1 cellular context compared by ENCODE assay signal in genomic region chr7:120400806-120401455, GRCh38.
TF ChIP-seq lines count a peak whose summit lies in the region.

No MANE protein-coding gene starts in this region.

TF ChIP-seq in GM12878, 131 proteins besides CTCF, POLR2A, EP300 and RAD21 (continued from another document and continues in another):
- TF ChIP-seq ZNF687 (IDR thresholded peaks at IDR 0.05) = peak; percentile 71; the same call in 1 of the 2 replicates
- TF ChIP-seq HCFC1 (IDR thresholded peaks at IDR 0.05; ENCODE audit: low read length) = no peak
- peak; percentile 86 to 89 for TF ChIP-seq IKZF2 (IDR thresholded peaks at IDR 0.05)
- 0 out of 2 replicates have a peak, but pooled peaks have one; percentile 43 for TF ChIP-seq NBN (IDR thresholded peaks at IDR 0.05)
- TF ChIP-seq GATAD2B (conservative IDR thresholded peaks at IDR 0.05; ENCODE audit: low read depth) = 0 out of 2 replicates have a peak, but pooled peaks have one; percentile 36
- TF ChIP-seq SMAD5 (IDR thresholded peaks at IDR 0.05; ENCODE audit: low read depth) = 0 out of 2 replicates have a peak, but pooled peaks have one; percentile 32
- no peak for TF ChIP-seq PRDM15 (CRISPR knock-in tag; IDR thresholded peaks at IDR 0.05)
- TF ChIP-seq POLR2AphosphoS2 (IDR thresholded peaks at IDR 0.05; ENCODE audit: low read depth, low read length) = peak; percentile 57; the same call in 1 of the 2 replicates
- TF ChIP-seq BHLHE40 (IDR thresholded peaks at IDR 0.05; ENCODE audit: borderline replicate concordance in 1 of 2, low read depth in 2 of 2, low read length in 1 of 2) = 0 out of 4 replicates have a peak, but pooled peaks of 1 of the 2 experiments have one; percentile 5
- no peak for TF ChIP-seq HDAC6 (IDR thresholded peaks at IDR 0.05; ENCODE audit: unreplicated experiment)
- TF ChIP-seq HDAC2 (IDR thresholded peaks at IDR 0.05) = no peak
- no peak for TF ChIP-seq TCF3 (IDR thresholded peaks at IDR 0.05; ENCODE audit: borderline replicate concordance, insufficient read depth, low read depth, low read length)
- peak; percentile 69; the same call in 1 of the 2 replicates for TF ChIP-seq ATF2 (IDR thresholded peaks at IDR 0.05; ENCODE audit: low read length)
- TF ChIP-seq ATF7 (IDR thresholded peaks at IDR 0.05; ENCODE audit: low read depth) = peak; percentile 21; the same call in 1 of the 2 replicates
- peak; percentile 33; the same call in 1 of the 2 replicates for TF ChIP-seq PAX8 (IDR thresholded peaks at IDR 0.05)
- TF ChIP-seq POLR2AphosphoS5 (IDR thresholded peaks at IDR 0.05; ENCODE audit: low read length) = peak; percentile 74
- no peak for TF ChIP-seq SUPT20H (IDR thresholded peaks at IDR 0.05; ENCODE audit: borderline replicate concordance, control insufficient read depth, low read depth, low read length)
- peak; percentile 47; the same call in 1 of the 2 replicates for TF ChIP-seq FOXM1 (IDR thresholded peaks at IDR 0.05; ENCODE audit: low read depth, low read length)
- no peak for TF ChIP-seq TARDBP (IDR thresholded peaks at IDR 0.05; ENCODE audit: borderline replicate concordance)
- peak; percentile 20; the same call in 1 of the 2 replicates for TF ChIP-seq BACH1 (IDR thresholded peaks at IDR 0.05; ENCODE audit: borderline replicate concordance)
- no peak for TF ChIP-seq MAX (IDR thresholded peaks at IDR 0.05; ENCODE audit: low read depth, low read length)
- 0 out of 2 replicates have a peak, but pooled peaks have one; percentile 41 for TF ChIP-seq ZNF592 (IDR thresholded peaks at IDR 0.05)
- peak; percentile 86 for TF ChIP-seq IKZF1 (conservative IDR thresholded peaks at IDR 0.05)
- TF ChIP-seq MEF2B (IDR thresholded peaks at IDR 0.05; ENCODE audit: partially characterized antibody, poor library complexity, severe bottlenecking) = peak; percentile 44
- no peak for TF ChIP-seq GABPA (IDR thresholded peaks at IDR 0.05; ENCODE audit: low read depth)
- peak; percentile 14 for TF ChIP-seq BCL3 (IDR thresholded peaks at IDR 0.05; ENCODE audit: borderline replicate concordance, insufficient read depth, low read depth, low read length, poor library complexity, severe bottlenecking)
- TF ChIP-seq JUNB (IDR thresholded peaks at IDR 0.05) = peak; percentile 65
- TF ChIP-seq SPI1 (IDR thresholded peaks at IDR 0.05; ENCODE audit: borderline replicate concordance, insufficient read depth, low read depth, low read length) = peak; percentile 88
- TF ChIP-seq KDM1A (IDR thresholded peaks at IDR 0.05; ENCODE audit: borderline replicate concordance) = no peak
- peak; percentile 55; the same call in 1 of the 2 replicates for TF ChIP-seq MLLT1 (IDR thresholded peaks at IDR 0.05)
- TF ChIP-seq RUNX3 (IDR thresholded peaks at IDR 0.05; ENCODE audit: low read length) = peak; percentile 41; the same call in 1 of the 2 replicates
- peak; percentile 82 for TF ChIP-seq NFIC (IDR thresholded peaks at IDR 0.05; ENCODE audit: low read depth, low read length)
- TF ChIP-seq SMAD1 (IDR thresholded peaks at IDR 0.05; ENCODE audit: low read depth, partially characterized antibody) = peak; percentile 50
- TF ChIP-seq KLF5 (IDR thresholded peaks at IDR 0.05; ENCODE audit: partially characterized antibody) = no peak
- TF ChIP-seq BCL11A (IDR thresholded peaks at IDR 0.05; ENCODE audit: low read depth, low read length) = peak; percentile 22; the same call in 1 of the 2 replicates
- peak in 1 of 2 experiments; percentile 28; a peak in 1 of 4 replicates for TF ChIP-seq ETV6 (conservative IDR thresholded peaks at IDR 0.05 in 1 of 2, IDR thresholded peaks at IDR 0.05 in 1 of 2; ENCODE audit: borderline replicate concordance in 1 of 2, low read depth in 1 of 2)
- TF ChIP-seq NKRF (conservative IDR thresholded peaks at IDR 0.05) = 0 out of 2 replicates have a peak, but pooled peaks have one; percentile 22
- TF ChIP-seq CREB1 (IDR thresholded peaks at IDR 0.05; ENCODE audit: low read depth) = 0 out of 2 replicates have a peak, but pooled peaks have one; percentile 43
- 0 out of 2 replicates have a peak, but pooled peaks have one; percentile 34 for TF ChIP-seq ZNF24 (IDR thresholded peaks at IDR 0.05)
- TF ChIP-seq NRF1 (conservative IDR thresholded peaks at IDR 0.05; ENCODE audit: low read depth, low read length) = no peak
- 0 out of 2 replicates have a peak, but pooled peaks have one; percentile 43 for TF ChIP-seq ZNF384 (IDR thresholded peaks at IDR 0.05; ENCODE audit: borderline replicate concordance, low read depth, low read length)
- peak; percentile 61; the same call in 1 of the 2 replicates for TF ChIP-seq MXI1 (IDR thresholded peaks at IDR 0.05; ENCODE audit: low read depth, low read length)
- TF ChIP-seq MEF2A (IDR thresholded peaks at IDR 0.05; ENCODE audit: insufficient read depth, low read depth, low read length) = peak; percentile 75; the same call in 1 of the 2 replicates
- TF ChIP-seq TBL1XR1 (IDR thresholded peaks at IDR 0.05; ENCODE audit: low read depth, low read length) = no peak
